19 cellular contexts compared by ENCODE assay signal in the genomic region with DNA sequence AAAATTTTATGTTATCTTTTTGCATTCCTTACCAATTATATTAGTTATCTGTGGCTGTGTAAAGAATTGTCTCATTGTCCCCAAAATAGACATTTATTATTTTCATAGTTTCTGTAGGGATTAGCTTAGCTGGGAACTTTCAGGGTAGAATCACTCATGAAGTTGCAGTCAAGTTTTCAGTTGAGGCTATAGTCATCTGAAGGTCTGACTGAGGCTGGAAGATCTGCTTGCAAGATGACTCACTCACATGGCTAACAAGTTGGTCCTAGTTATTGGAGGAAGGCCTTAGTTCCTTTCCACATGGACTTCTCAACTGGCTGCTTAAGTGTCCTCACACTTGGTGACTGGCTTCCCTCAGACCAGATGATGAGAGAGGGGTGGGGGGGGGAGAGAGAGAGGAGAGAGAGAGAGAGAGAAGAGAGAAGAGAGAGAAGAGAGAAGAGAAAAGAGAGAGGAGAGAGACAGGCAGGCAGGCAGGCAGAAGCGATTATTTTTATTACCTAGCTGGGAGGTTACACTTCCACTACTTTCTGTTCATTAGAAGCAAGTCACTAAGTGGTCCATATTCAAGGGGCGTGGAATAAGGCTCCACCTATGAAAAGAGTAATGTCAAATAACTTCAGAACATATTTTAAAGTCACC. TPM values are rescaled to one million over a fixed set of nuclear protein-coding genes. Genes with fewer than 3 reads are reported as not detected.
DNase-seq lines count a peak whose midpoint lies in the region; ATAC-seq and TF ChIP-seq lines count a peak whose summit lies in the region.
"Had no signal": no experiment of that assay in that cellular context is flagged by ENCODE, and none has a peak within 500 bp of the region (broad histone marks: within the 10 kb centered on the region; RNA-seq: fewer than 3 reads in every experiment).

No MANE protein-coding gene starts in this region.

- CTCF ChIA-PET in MCF 10A (lab: Yijun Ruan, JAX) = no interaction called here

- H3K4me3 Mint-ChIP-seq in MCF 10A (ENCODE audit: unreplicated experiment) = no peak overlapping the region
- H3K4me3 Mint-ChIP-seq: CD4-positive, alpha-beta memory T cell had no signal

- H3K27me3 Mint-ChIP-seq in MCF 10A (ENCODE audit: insufficient read depth, unreplicated experiment) = no peaks in the 10 kb centered on the region
- H3K27me3 Mint-ChIP-seq: CD4-positive, alpha-beta memory T cell had no signal

- H3K27ac Mint-ChIP-seq in MCF 10A (ENCODE audit: low read depth, unreplicated experiment) = no peak overlapping the region

- DNase-seq in ELR (ENCODE audit: low read depth) = peak; percentile 18
- peak; percentile 6 for DNase-seq in HT1080 (ENCODE audit: low read depth)
- DNase-seq in RKO (ENCODE audit: low spot score) = peak; percentile 58
- peak; percentile 13 for DNase-seq in non-pigmented ciliary epithelial cell (ENCODE audit: low read depth)
- no peak for DNase-seq in ACHN
- no peak for DNase-seq in MCF 10A (ENCODE audit: unreplicated experiment)
- DNase-seq: Caco-2; CD4-positive, alpha-beta memory T cell; DMS153; GDM1; KG1; MV-4-11; NCI-H1694; NCI-H2081 treated with DMSO at 0.1 percent for 48 hours; NCI-H2171 treated with DMSO at 0.1 percent for 48 hours; NCI-H524 treated with DMSO at 0.1 percent for 48 hours; NCI-H82; Right ventricle myocardium superior had no signal

- H3K4me1 Mint-ChIP-seq in MCF 10A (ENCODE audit: insufficient read depth, unreplicated experiment) = peaks cover 18% of the 10 kb centered on the region

- in situ Hi-C loops in ACHN (cut with HindIII; ENCODE audit: low pct_ligation_motif_present, low pct_unique_long_range_greater_than_20kb, low sequenced_read_pairs) = no loop called here

- BruUV-seq in MCF 10A (replicated peaks; lab: Mats Ljungman, UMichigan) = no TSS peak

- H3K9me3 Mint-ChIP-seq in MCF 10A (ENCODE audit: unreplicated experiment) = no peaks in the 10 kb centered on the region

- no peak for TF ChIP-seq CTCF in MCF 10A (IDR thresholded peaks at IDR 0.05; ENCODE audit: unreplicated experiment)

- no peak for ATAC-seq in GM18517 (IDR thresholded peaks at IDR 0.05; ENCODE audit: unreplicated experiment)

- POLR2A ChIA-PET in MCF 10A (lab: Yijun Ruan, JAX) = no interaction called here

- peaks cover 48% of the 10 kb centered on the region for H3K36me3 Mint-ChIP-seq in MCF 10A (ENCODE audit: insufficient read depth, unreplicated experiment)

- intact Hi-C loops in MCF 10A (cut with micrococcal nuclease) = no loop called here

RNA-seq across cellular contexts. Expression of gene AP5M1, which starts 6.4 kb away (rescaled TPM):
- 16.5 and 23.1 TPM in 2 replicates for total RNA-seq in HT1080 (2014; rRNA removed; shearing (Covaris generic))
- polyA plus RNA-seq in HT1080 (2015; cell fraction: cytosol; rRNA removed) = 18.8 and 24.1 TPM in 2 replicates
- polyA plus RNA-seq in HT1080 (2015; cell fraction: nucleus; rRNA removed) = 22.8 and 24.9 TPM in 2 replicates
- total RNA-seq in MCF 10A (2022) = 31.7 and 32.6 TPM in 2 replicates

RNA-seq across cellular contexts. Expression of gene EXOC5, which starts 6.4 kb away (rescaled TPM):
- 42.2 and 56.1 TPM in 2 replicates for total RNA-seq in HT1080 (2014; rRNA removed; shearing (Covaris generic))
- 49.6 and 58.7 TPM in 2 replicates for polyA plus RNA-seq in HT1080 (2015; cell fraction: cytosol; rRNA removed)
- 33.4 and 35.0 TPM in 2 replicates for polyA plus RNA-seq in HT1080 (2015; cell fraction: nucleus; rRNA removed)
- total RNA-seq in MCF 10A (2022) = 58.8 and 61.5 TPM in 2 replicates

Comparison
In these comparisons a context has a peak if more than half of its experiments do, and no peak if none do; other contexts are left out.
1. DNase-seq: peak in ELR (single experiment), HT1080 (single experiment), RKO (single experiment) and non-pigmented ciliary epithelial cell (single experiment); none in ACHN (single experiment) and MCF 10A (single experiment).